ENCODE assay signal across 1 cellular context in the genomic region with DNA sequence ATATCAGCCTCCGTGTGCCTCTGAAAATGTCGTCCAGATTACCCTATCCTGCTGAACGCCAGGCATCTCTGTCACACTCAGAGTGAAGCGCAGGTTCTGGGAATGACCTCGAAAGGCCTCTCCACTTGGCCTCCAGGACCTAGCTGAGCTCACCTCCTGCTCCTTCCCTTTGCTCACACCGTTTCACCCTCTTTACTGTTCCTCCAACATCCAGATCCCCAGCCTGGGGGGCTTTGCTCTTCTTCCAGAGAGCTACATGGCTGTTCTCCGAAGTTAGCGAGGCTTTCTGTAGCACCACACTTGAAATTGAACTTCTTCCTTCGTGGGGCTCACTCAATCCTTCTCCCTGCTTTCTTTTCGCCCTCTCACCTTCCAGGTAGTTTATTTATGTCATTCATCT.
TF ChIP-seq lines count a peak whose summit lies in the region.

No MANE protein-coding gene starts in this region.

TF ChIP-seq in GM23338, 12 proteins besides CTCF, POLR2A, EP300 and RAD21 (continued from another document):
- TF ChIP-seq, protein P1, sequence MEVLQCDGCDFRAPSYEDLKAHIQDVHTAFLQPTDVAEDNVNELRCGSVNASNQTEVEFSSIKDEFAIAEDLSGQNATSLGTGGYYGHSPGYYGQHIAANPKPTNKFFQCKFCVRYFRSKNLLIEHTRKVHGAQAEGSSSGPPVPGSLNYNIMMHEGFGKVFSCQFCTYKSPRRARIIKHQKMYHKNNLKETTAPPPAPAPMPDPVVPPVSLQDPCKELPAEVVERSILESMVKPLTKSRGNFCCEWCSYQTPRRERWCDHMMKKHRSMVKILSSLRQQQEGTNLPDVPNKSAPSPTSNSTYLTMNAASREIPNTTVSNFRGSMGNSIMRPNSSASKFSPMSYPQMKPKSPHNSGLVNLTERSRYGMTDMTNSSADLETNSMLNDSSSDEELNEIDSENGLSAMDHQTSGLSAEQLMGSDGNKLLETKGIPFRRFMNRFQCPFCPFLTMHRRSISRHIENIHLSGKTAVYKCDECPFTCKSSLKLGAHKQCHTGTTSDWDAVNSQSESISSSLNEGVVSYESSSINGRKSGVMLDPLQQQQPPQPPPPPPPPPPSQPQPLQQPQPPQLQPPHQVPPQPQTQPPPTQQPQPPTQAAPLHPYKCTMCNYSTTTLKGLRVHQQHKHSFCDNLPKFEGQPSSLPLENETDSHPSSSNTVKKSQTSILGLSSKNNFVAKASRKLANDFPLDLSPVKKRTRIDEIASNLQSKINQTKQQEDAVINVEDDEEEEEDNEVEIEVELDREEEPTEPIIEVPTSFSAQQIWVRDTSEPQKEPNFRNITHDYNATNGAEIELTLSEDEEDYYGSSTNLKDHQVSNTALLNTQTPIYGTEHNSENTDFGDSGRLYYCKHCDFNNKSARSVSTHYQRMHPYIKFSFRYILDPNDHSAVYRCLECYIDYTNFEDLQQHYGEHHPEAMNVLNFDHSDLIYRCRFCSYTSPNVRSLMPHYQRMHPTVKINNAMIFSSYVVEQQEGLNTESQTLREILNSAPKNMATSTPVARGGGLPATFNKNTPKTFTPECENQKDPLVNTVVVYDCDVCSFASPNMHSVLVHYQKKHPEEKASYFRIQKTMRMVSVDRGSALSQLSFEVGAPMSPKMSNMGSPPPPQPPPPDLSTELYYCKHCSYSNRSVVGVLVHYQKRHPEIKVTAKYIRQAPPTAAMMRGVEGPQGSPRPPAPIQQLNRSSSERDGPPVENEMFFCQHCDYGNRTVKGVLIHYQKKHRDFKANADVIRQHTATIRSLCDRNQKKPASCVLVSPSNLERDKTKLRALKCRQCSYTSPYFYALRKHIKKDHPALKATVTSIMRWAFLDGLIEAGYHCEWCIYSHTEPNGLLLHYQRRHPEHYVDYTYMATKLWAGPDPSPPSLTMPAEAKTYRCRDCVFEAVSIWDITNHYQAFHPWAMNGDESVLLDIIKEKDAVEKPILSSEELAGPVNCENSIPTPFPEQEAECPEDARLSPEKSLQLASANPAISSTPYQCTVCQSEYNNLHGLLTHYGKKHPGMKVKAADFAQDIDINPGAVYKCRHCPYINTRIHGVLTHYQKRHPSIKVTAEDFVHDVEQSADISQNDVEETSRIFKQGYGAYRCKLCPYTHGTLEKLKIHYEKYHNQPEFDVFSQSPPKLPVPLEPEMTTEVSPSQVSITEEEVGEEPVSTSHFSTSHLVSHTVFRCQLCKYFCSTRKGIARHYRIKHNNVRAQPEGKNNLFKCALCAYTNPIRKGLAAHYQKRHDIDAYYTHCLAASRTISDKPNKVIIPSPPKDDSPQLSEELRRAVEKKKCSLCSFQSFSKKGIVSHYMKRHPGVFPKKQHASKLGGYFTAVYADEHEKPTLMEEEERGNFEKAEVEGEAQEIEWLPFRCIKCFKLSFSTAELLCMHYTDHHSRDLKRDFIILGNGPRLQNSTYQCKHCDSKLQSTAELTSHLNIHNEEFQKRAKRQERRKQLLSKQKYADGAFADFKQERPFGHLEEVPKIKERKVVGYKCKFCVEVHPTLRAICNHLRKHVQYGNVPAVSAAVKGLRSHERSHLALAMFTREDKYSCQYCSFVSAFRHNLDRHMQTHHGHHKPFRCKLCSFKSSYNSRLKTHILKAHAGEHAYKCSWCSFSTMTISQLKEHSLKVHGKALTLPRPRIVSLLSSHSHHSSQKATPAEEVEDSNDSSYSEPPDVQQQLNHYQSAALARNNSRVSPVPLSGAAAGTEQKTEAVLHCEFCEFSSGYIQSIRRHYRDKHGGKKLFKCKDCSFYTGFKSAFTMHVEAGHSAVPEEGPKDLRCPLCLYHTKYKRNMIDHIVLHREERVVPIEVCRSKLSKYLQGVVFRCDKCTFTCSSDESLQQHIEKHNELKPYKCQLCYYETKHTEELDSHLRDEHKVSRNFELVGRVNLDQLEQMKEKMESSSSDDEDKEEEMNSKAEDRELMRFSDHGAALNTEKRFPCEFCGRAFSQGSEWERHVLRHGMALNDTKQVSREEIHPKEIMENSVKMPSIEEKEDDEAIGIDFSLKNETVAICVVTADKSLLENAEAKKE (CRISPR knock-in tag; IDR thresholded peaks at IDR 0.05) = no peak
- TF ChIP-seq CREB1 (CRISPR knock-in tag; IDR thresholded peaks at IDR 0.05; ENCODE audit: low read depth) (no peak), ZNF331 (CRISPR knock-in tag; IDR thresholded peaks at IDR 0.05; ENCODE audit: low read depth) (no peak), NANOG (IDR thresholded peaks at IDR 0.05; ENCODE audit: borderline replicate concordance) (no peak), STAT1 (IDR thresholded peaks at IDR 0.05; ENCODE audit: unreplicated experiment) (no peak), EZH2 (IDR thresholded peaks at IDR 0.05; ENCODE audit: low read depth, unreplicated experiment) (no peak)
- TF ChIP-seq, protein P2, sequence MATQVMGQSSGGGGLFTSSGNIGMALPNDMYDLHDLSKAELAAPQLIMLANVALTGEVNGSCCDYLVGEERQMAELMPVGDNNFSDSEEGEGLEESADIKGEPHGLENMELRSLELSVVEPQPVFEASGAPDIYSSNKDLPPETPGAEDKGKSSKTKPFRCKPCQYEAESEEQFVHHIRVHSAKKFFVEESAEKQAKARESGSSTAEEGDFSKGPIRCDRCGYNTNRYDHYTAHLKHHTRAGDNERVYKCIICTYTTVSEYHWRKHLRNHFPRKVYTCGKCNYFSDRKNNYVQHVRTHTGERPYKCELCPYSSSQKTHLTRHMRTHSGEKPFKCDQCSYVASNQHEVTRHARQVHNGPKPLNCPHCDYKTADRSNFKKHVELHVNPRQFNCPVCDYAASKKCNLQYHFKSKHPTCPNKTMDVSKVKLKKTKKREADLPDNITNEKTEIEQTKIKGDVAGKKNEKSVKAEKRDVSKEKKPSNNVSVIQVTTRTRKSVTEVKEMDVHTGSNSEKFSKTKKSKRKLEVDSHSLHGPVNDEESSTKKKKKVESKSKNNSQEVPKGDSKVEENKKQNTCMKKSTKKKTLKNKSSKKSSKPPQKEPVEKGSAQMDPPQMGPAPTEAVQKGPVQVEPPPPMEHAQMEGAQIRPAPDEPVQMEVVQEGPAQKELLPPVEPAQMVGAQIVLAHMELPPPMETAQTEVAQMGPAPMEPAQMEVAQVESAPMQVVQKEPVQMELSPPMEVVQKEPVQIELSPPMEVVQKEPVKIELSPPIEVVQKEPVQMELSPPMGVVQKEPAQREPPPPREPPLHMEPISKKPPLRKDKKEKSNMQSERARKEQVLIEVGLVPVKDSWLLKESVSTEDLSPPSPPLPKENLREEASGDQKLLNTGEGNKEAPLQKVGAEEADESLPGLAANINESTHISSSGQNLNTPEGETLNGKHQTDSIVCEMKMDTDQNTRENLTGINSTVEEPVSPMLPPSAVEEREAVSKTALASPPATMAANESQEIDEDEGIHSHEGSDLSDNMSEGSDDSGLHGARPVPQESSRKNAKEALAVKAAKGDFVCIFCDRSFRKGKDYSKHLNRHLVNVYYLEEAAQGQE (IDR thresholded peaks at IDR 0.05; ENCODE audit: unreplicated experiment) = no peak
TF ChIP-seq in GM23338: peak in this region for 0.
